ENCODE assay signal across 8 cellular contexts in genomic region chr1:67685558-67686271, GRCh38. TPM values are rescaled to one million over a fixed set of nuclear protein-coding genes. Genes with fewer than 3 reads are reported as not detected.
DNase-seq lines count a peak whose midpoint lies in the region; ATAC-seq and TF ChIP-seq lines count a peak whose summit lies in the region.

No MANE protein-coding gene starts in this region.

- peak; percentile 74 for DNase-seq in Karpas-422
- peak; percentile 77 for DNase-seq in activated CD4-positive, alpha-beta T cell treated with anti-CD3 and anti-CD28 coated beads for 36 hours
- DNase-seq in dermis blood vessel endothelial cell: peak; percentile 55
- peak; percentile 61 for DNase-seq in lung (ENCODE audit: low spot score)
- DNase-seq in stimulated activated CD8-positive, alpha-beta memory T cell treated with anti-CD3 and anti-CD28 coated beads, Interleukin-15, amount 100 ng/mL, for 24 hours (ENCODE audit: low read depth): peak; percentile 21
- DNase-seq in retina: no peak

- CTCF ChIA-PET in activated CD4-positive, alpha-beta T cell treated with anti-CD3 and anti-CD28 coated beads for 36 hours (lab: Charles Lee): interaction anchor here (1.0 to 5.0 kb wide), 6 partner anchors 14 to 472 kb away, joined by 3 to 27 read pairs (median 4); no protein-coding TSS in a partner anchor

- peak overlapping the region; percentile 46 for H3K27ac ChIP-seq in DOHH2 (ENCODE audit: low read depth, low read length)
- H3K27ac ChIP-seq in Karpas-422 (ENCODE audit: low read length): peak overlapping the region; percentile 31; the same call in 1 of the 2 replicates
- H3K27ac ChIP-seq in lung (ENCODE audit: low read depth in 1 of 2, low read length in 1 of 2): peak overlapping the region; percentile 98 to 99

- H3K4me3 ChIP-seq in DOHH2 (ENCODE audit: low read length): peak overlapping the region; percentile 77
- peak overlapping the region; percentile 87 for H3K4me3 ChIP-seq in Karpas-422 (ENCODE audit: low read length)
- H3K4me3 ChIP-seq in lung: peak overlapping the region; percentile 84

- H3K36me3 ChIP-seq in DOHH2 (ENCODE audit: control insufficient read depth, low read length): peaks cover 43% of the 10 kb centered on the region
- peaks cover 17% of the 10 kb centered on the region for H3K36me3 ChIP-seq in Karpas-422 (ENCODE audit: insufficient read depth, low read length)
- peaks cover 0 to 2% of the 10 kb centered on the region in 2 donors for H3K36me3 ChIP-seq in lung (ENCODE audit: control insufficient read depth in 2 of 2, insufficient read depth in 2 of 2, low read length in 2 of 2)

- no peaks in the 10 kb centered on the region for H3K27me3 ChIP-seq in DOHH2 (ENCODE audit: control insufficient read depth, low read length)
- no peaks in the 10 kb centered on the region for H3K27me3 ChIP-seq in Karpas-422 (ENCODE audit: low read length)
- no peaks in the 10 kb centered on the region for H3K27me3 ChIP-seq in lung (ENCODE audit: control insufficient read depth, insufficient read depth)

- H3K27ac Mint-ChIP-seq in activated CD4-positive, alpha-beta T cell treated with anti-CD3 and anti-CD28 coated beads for 36 hours: peak overlapping the region; percentile 94

- H3K4me1 Mint-ChIP-seq in activated CD4-positive, alpha-beta T cell treated with anti-CD3 and anti-CD28 coated beads for 36 hours: peaks cover 49% of the 10 kb centered on the region

- intact Hi-C loops in activated CD4-positive, alpha-beta T cell treated with anti-CD3 and anti-CD28 coated beads for 36 hours (cut with DNase I, micrococcal nuclease): loop anchor here (1.0 to 10.0 kb wide), 15 partner anchors 38 to 1403 kb away; partner anchors contain the start of genes SERBP1 (in 2 of the 2), DEPDC1 (in 1 of the 2), DNAI4 (in 1 of the 2) and IL12RB2 (in 1 of the 2)

- H3K27me3 Mint-ChIP-seq in activated CD4-positive, alpha-beta T cell treated with anti-CD3 and anti-CD28 coated beads for 36 hours: no peaks in the 10 kb centered on the region

- H3K9me3 Mint-ChIP-seq in activated CD4-positive, alpha-beta T cell treated with anti-CD3 and anti-CD28 coated beads for 36 hours (ENCODE audit: low read depth): no peaks in the 10 kb centered on the region

- H3K4me1 ChIP-seq in DOHH2 (ENCODE audit: control insufficient read depth, low read length) (peaks cover 17% of the 10 kb centered on the region), Karpas-422 (ENCODE audit: low read length) (peaks cover 26% of the 10 kb centered on the region), lung (ENCODE audit: control insufficient read depth in 2 of 2, insufficient read depth in 2 of 2, low read length in 2 of 2) (peaks cover 5 to 6% of the 10 kb centered on the region in 2 donors)

- peaks cover 8% of the 10 kb centered on the region; the same call in 1 of the 2 replicates for H4K20me1 ChIP-seq in DOHH2 (ENCODE audit: control insufficient read depth, insufficient read depth, low read depth, low read length)
- H4K20me1 ChIP-seq in Karpas-422 (ENCODE audit: insufficient read depth, low read depth, low read length): peaks cover 4% of the 10 kb centered on the region; the same call in 1 of the 2 replicates

- peak overlapping the region; percentile 38 for H2AFZ ChIP-seq in Karpas-422 (ENCODE audit: low read length)

- peaks cover 30% of the 10 kb centered on the region for H3K36me3 Mint-ChIP-seq in activated CD4-positive, alpha-beta T cell treated with anti-CD3 and anti-CD28 coated beads for 36 hours (ENCODE audit: low read depth)

- H3F3A ChIP-seq in DOHH2 (ENCODE audit: control insufficient read depth, insufficient read depth): peaks cover 18% of the 10 kb centered on the region; the same call in 1 of the 2 replicates

- H3K9me3 ChIP-seq in DOHH2 (ENCODE audit: control insufficient read depth, insufficient read depth, low read length) (no peaks in the 10 kb centered on the region), Karpas-422 (ENCODE audit: low read length) (no peaks in the 10 kb centered on the region), lung (ENCODE audit: control insufficient read depth in 2 of 2, insufficient read depth in 1 of 2, low read length in 1 of 2) (no peaks in the 10 kb centered on the region)

- 0 to 1% methylated on average over 55 to 66 of the region's 66 CpGs for WGBS in lung, 2 donors

- H3K9ac ChIP-seq in Karpas-422 (ENCODE audit: low read length): peak overlapping the region; percentile 90

- no peak for TF ChIP-seq CTCF in DOHH2 (IDR thresholded peaks at IDR 0.05; ENCODE audit: low read depth, low read length, poor library complexity, severe bottlenecking)
- no peak for TF ChIP-seq CTCF in lung (IDR thresholded peaks at IDR 0.05; ENCODE audit: control extremely low read depth, extremely low read depth)

- peak overlapping the region; percentile 86 for H3K4me2 ChIP-seq in DOHH2 (ENCODE audit: low read length)
- H3K4me2 ChIP-seq in Karpas-422 (ENCODE audit: low read depth, low read length, poor library complexity, severe bottlenecking): peak overlapping the region; percentile 91

- POLR2A ChIA-PET in activated CD4-positive, alpha-beta T cell treated with anti-CD3 and anti-CD28 coated beads for 36 hours (lab: Charles Lee): interaction anchor here (0.9 to 2.1 kb wide), 5 partner anchors 51 to 496 kb away, joined by 3 to 6 read pairs (median 4); partner anchors contain the start of gene SERBP1

- H3K79me2 ChIP-seq in DOHH2 (ENCODE audit: control insufficient read depth, low read length) (peaks cover 23% of the 10 kb centered on the region), Karpas-422 (ENCODE audit: low read length) (no peaks in the 10 kb centered on the region)

- H3K9me2 ChIP-seq in DOHH2 (replicated peaks; ENCODE audit: control insufficient read depth, low read length) (no peaks in the 10 kb centered on the region), Karpas-422 (replicated peaks; ENCODE audit: insufficient read depth, low read length) (no peaks in the 10 kb centered on the region)

- peak; percentile 13 for ATAC-seq in GM21529 (IDR thresholded peaks at IDR 0.05; ENCODE audit: unreplicated experiment)
- ATAC-seq in activated CD4-positive, alpha-beta T cell treated with anti-CD3 and anti-CD28 coated beads for 36 hours: peak; percentile 10
- peak; percentile 6 for ATAC-seq in lung (ENCODE audit: insufficient read depth, low FRiP score)

- peak overlapping the region; percentile 81 for H3K4me3 Mint-ChIP-seq in activated CD4-positive, alpha-beta T cell treated with anti-CD3 and anti-CD28 coated beads for 36 hours

RNA-seq across cellular contexts. Expression of gene GADD45A, which starts 0.7 kb away (rescaled TPM):
- 6.5 and 13.3 TPM in 2 replicates for total RNA-seq in Karpas-422 (2014; rRNA removed; shearing (Covaris generic); ENCODE audit: low replicate concordance)
- total RNA-seq in activated CD4-positive, alpha-beta T cell treated with anti-CD3 and anti-CD28 coated beads for 36 hours: 10 to 100 TPM; 20.5 to 26.7 TPM
- total RNA-seq in dermis blood vessel endothelial cell (27.2 and 34.9 TPM in 2 replicates), lung (10 to 100 TPM; 12.9 to 35.2 TPM)
- polyA plus RNA-seq in lung: 10 to 100 TPM; 35.2 to 52.0 TPM

Comparison
In these comparisons a context has a peak if more than half of its experiments do, and no peak if none do; other contexts are left out.
1. H3K27ac ChIP-seq: peak in every context shown above with its lines; median percentile 98 in lung; 46 in DOHH2; 31 in Karpas-422.